6 cellular contexts compared by ENCODE assay signal in the genomic region with DNA sequence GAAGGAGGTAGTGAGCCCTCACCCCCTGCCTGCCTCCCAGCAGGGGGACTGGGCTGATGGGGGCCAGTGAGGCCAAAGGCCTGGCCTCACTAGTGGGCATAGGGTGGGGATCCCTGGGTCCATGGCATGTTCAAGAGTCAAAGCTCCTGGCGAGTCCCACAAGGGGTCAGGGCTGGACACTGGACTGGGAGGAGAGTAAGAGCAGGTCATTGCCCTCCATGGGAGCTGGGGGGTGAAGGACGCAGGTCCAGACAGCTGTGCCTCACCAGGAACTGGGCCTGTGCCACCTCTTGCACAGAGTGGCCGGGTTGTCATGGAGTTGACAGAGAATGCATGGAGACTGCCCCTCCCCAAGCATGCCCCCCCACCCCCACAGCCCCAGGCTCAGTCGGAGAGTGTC. TPM values are rescaled to one million over a fixed set of nuclear protein-coding genes. Genes with fewer than 3 reads are reported as not detected.
"Had no signal": no experiment of that assay in that cellular context is flagged by ENCODE, and none has a peak within 500 bp of the region (broad histone marks: within the 10 kb centered on the region; RNA-seq: fewer than 3 reads in every experiment).

No MANE protein-coding gene starts in this region.

RNA-seq across cellular contexts. Expression of a gene that starts 21.4 kb away (rescaled TPM):
- total RNA-seq: osteoblast had no signal
- polyA plus RNA-seq: immature natural killer cell had no signal

RNA-seq across cellular contexts. Expression of a gene that starts 26.2 kb away (rescaled TPM):
- total RNA-seq: left ventricle myocardium superior, mononuclear cell, osteoblast, thyroid gland had no signal
- polyA plus RNA-seq: immature natural killer cell; naive thymus-derived CD4-positive, alpha-beta T cell had no signal
